Comparison of ENCODE assay signal across 23 cellular contexts in genomic region chr14:26707234-26707633, GRCh38.
A peak's percentile ranks its signal among the peaks of the same experiment; 100 is the strongest.
DNase-seq lines count a peak whose midpoint lies in the region; ATAC-seq, FAIRE-seq and TF ChIP-seq lines count a peak whose summit lies in the region.
"Had no signal": no experiment of that assay in that cellular context is flagged by ENCODE, and none has a peak within 500 bp of the region (broad histone marks: within the 10 kb centered on the region; RNA-seq: fewer than 3 reads in every experiment).

No MANE protein-coding gene starts in this region.

- H4K8ac ChIP-seq in mesendoderm (ENCODE audit: low read depth, low read length): no peak overlapping the region

- 58% methylated on average over 3 of the region's 3 CpGs for WGBS in right lobe of liver (ENCODE audit: insufficient coverage, low coverage, low lambda C conversion rate, missing lambda C conversion rate)
- WGBS in HepG2 (ENCODE audit: low lambda C conversion rate): 2% methylated on average over 3 of the region's 3 CpGs
- WGBS in mesendoderm (ENCODE audit: extremely low coverage, insufficient coverage, low lambda C conversion rate): no CpG with 5 or more reads among the region's 3 CpGs

- BruUV-seq in HepG2 (replicated peaks; lab: Mats Ljungman, UMichigan): no TSS peak

- no peaks in the 10 kb centered on the region for H3K9me3 ChIP-seq in right lobe of liver
- peaks cover 91% of the 10 kb centered on the region for H3K9me3 ChIP-seq in HepG2 (ENCODE audit: low read length)
- no peaks in the 10 kb centered on the region for H3K9me3 ChIP-seq in mucosa of descending colon
- H3K9me3 ChIP-seq: A549; BLaER1 treated with 17β-estradiol and CSF1 and Interleukin-3, amounts not matched to agents 10 nM and 100 nM; Caco-2 had no signal

- TF ChIP-seq POLR2A in right lobe of liver (IDR thresholded peaks at IDR 0.05) (no peak), HepG2 (IDR thresholded peaks at IDR 0.05; ENCODE audit: insufficient read depth in 1 of 2, low read depth in 2 of 2, low read length in 2 of 2) (no peak)

- TF ChIP-seq RAD21 in HepG2 (CRISPR knock-in tag; IDR thresholded peaks at IDR 0.05): no peak

- H3K27ac ChIP-seq in right lobe of liver (no peak overlapping the region), HepG2 (ENCODE audit: extremely low read length, insufficient read depth, low read length) (no peak overlapping the region), mesendoderm (ENCODE audit: low read depth, low read length) (no peak overlapping the region)
- H3K27ac ChIP-seq: 22Rv1; A549; BLaER1 treated with 17β-estradiol and CSF1 and Interleukin-3, amounts not matched to agents 10 nM and 100 nM; C4-2B had no signal

- no peak overlapping the region for H3K27ac Mint-ChIP-seq in endothelial cell (ENCODE audit: unreplicated experiment)
- H3K27ac Mint-ChIP-seq: B cell; CD4-positive, alpha-beta T cell; CD8-positive, alpha-beta T cell had no signal

- peaks cover 5% of the 10 kb centered on the region for H3K4me1 Mint-ChIP-seq in endothelial cell (ENCODE audit: unreplicated experiment)
- H3K4me1 Mint-ChIP-seq: B cell had no signal

- no peak overlapping the region for H2AK5ac ChIP-seq in mesendoderm (ENCODE audit: low read length)

- POLR2A ChIA-PET in HepG2 (lab: Yijun Ruan, JAX): no interaction called here

- no peak overlapping the region for H3K4me2 ChIP-seq in HepG2 (ENCODE audit: low read depth, low read length)
- no peak overlapping the region for H3K4me2 ChIP-seq in mesendoderm (ENCODE audit: low read length)
- H3K4me2 ChIP-seq: A549 had no signal

- no peaks in the 10 kb centered on the region for H4K20me1 ChIP-seq in HepG2 (ENCODE audit: insufficient read depth, low read length)
- H4K20me1 ChIP-seq: BLaER1 treated with 17β-estradiol and CSF1 and Interleukin-3, amounts not matched to agents 10 nM and 100 nM had no signal

- H3K79me2 ChIP-seq in HepG2 (ENCODE audit: insufficient read depth, low read length) (no peaks in the 10 kb centered on the region), mesendoderm (ENCODE audit: control insufficient read depth, insufficient read depth, low read length) (no peaks in the 10 kb centered on the region)

- CTCF ChIA-PET in HepG2 (lab: Yijun Ruan, JAX; ENCODE audit: low intra/inter-chr PET ratio, low total read pairs): no interaction called here

- no peak overlapping the region for H3K4me3 ChIP-seq in right lobe of liver
- H3K4me3 ChIP-seq in HepG2 (replicated peaks in 1 of 3; ENCODE audit: insufficient read depth in 1 of 3, low read depth in 2 of 3, low read length in 3 of 3): no peak overlapping the region
- no peak overlapping the region for H3K4me3 ChIP-seq in fibroblast of pulmonary artery (replicated peaks; ENCODE audit: low read depth, low read length)
- no peak overlapping the region for H3K4me3 ChIP-seq in mesendoderm (ENCODE audit: low read length)
- no peak overlapping the region for H3K4me3 ChIP-seq in mucosa of descending colon
- H3K4me3 ChIP-seq: A549; BLaER1 treated with 17β-estradiol and CSF1 and Interleukin-3, amounts not matched to agents 10 nM and 100 nM had no signal

- H3K4me3 Mint-ChIP-seq in endothelial cell (ENCODE audit: unreplicated experiment): no peak overlapping the region
- H3K4me3 Mint-ChIP-seq: B cell; CD4-positive, alpha-beta T cell; CD8-positive, alpha-beta T cell had no signal

- TF ChIP-seq CTCF in right lobe of liver (IDR thresholded peaks at IDR 0.05) (no peak), HepG2 (CRISPR knock-in tag; IDR thresholded peaks at IDR 0.05) (no peak), fibroblast of pulmonary artery (IDR thresholded peaks at IDR 0.05; ENCODE audit: low read length, missing control alignments) (no peak), endothelial cell (IDR thresholded peaks at IDR 0.05; ENCODE audit: unreplicated experiment) (no peak), mucosa of descending colon (IDR thresholded peaks at IDR 0.05) (no peak), GM20000 (IDR thresholded peaks at IDR 0.05; ENCODE audit: extremely low read depth, missing control alignments) (no peak)

- in situ Hi-C loops in HepG2 (cut with HindIII; ENCODE audit: extremely low pct_ligation_motif_present, low pct_unique_long_range_greater_than_20kb): no loop called here

- H3K4ac ChIP-seq in mesendoderm (ENCODE audit: low read depth, low read length): no peak overlapping the region

- H3K23ac ChIP-seq in mesendoderm (ENCODE audit: low read length): no peak overlapping the region

- no peak overlapping the region for H2AFZ ChIP-seq in HepG2 (ENCODE audit: low read length)

- ATAC-seq in right lobe of liver (peak in 3 of 4 donors; percentile 30 to 68 (median 36)), HepG2 (no peak), mucosa of descending colon (no peak)
- ATAC-seq: A549; CD8-positive, alpha-beta T cell had no signal

- no peak overlapping the region for H3K18ac ChIP-seq in mesendoderm (ENCODE audit: low read length)

- no peaks in the 10 kb centered on the region for H3K27me3 Mint-ChIP-seq in endothelial cell (ENCODE audit: unreplicated experiment)
- H3K27me3 Mint-ChIP-seq: B cell; CD4-positive, alpha-beta T cell had no signal

- no peaks in the 10 kb centered on the region for H3K36me3 ChIP-seq in right lobe of liver
- H3K36me3 ChIP-seq in HepG2 (replicated peaks in 1 of 2; ENCODE audit: control insufficient read depth in 1 of 2, insufficient read depth in 2 of 2, low read length in 2 of 2): no peaks in the 10 kb centered on the region
- H3K36me3 ChIP-seq in mesendoderm (ENCODE audit: control insufficient read depth, insufficient read depth, low read length): no peaks in the 10 kb centered on the region
- no peaks in the 10 kb centered on the region for H3K36me3 ChIP-seq in mucosa of descending colon (ENCODE audit: low read depth)
- H3K36me3 ChIP-seq: BLaER1 treated with 17β-estradiol and CSF1 and Interleukin-3, amounts not matched to agents 10 nM and 100 nM had no signal

- H3K9me3 Mint-ChIP-seq in endothelial cell (ENCODE audit: unreplicated experiment): no peaks in the 10 kb centered on the region

- TF ChIP-seq EP300 in HepG2 (IDR thresholded peaks at IDR 0.05; ENCODE audit: low read depth in 2 of 2, low read length in 2 of 2) (no peak), HepG2 (CRISPR knock-in tag; IDR thresholded peaks at IDR 0.05; ENCODE audit: borderline replicate concordance) (no peak)

- H3K36me3 Mint-ChIP-seq in endothelial cell (ENCODE audit: low read depth, unreplicated experiment): no peaks in the 10 kb centered on the region
- H3K36me3 Mint-ChIP-seq: CD8-positive, alpha-beta T cell had no signal

- H2BK15ac ChIP-seq in mesendoderm (replicated peaks; ENCODE audit: low read depth): no peak overlapping the region

- H2BK120ac ChIP-seq in mesendoderm (ENCODE audit: low read depth, low read length): no peak overlapping the region

- H2BK5ac ChIP-seq in mesendoderm (ENCODE audit: low read length): no peak overlapping the region

- DNase-seq in right lobe of liver (no peak), HepG2 (ENCODE audit: low spot score) (no peak), fibroblast of pulmonary artery (ENCODE audit: low read depth) (peak; percentile 87), mesendoderm (peak; percentile 21), endothelial cell (ENCODE audit: low spot score) (no peak), mucosa of descending colon (no peak), GM20000 (ENCODE audit: low spot score) (no peak)
- DNase-seq: AML-193; Caco-2; Calu3; CD4-positive, alpha-beta T cell; CD8-positive, alpha-beta T cell; DMS79 treated with DMSO at 0.1 percent for 48 hours; GF-D8 had no signal

- intact Hi-C loops in right lobe of liver (cut with DNase I): no loop called here
- intact Hi-C loops in HepG2 (cut with micrococcal nuclease; ENCODE audit: unreplicated experiment): no loop called here
- intact Hi-C loops in mucosa of descending colon (cut with DNase I, micrococcal nuclease): no loop called here

- no peaks in the 10 kb centered on the region for H3K4me1 ChIP-seq in right lobe of liver
- H3K4me1 ChIP-seq in HepG2 (ENCODE audit: insufficient read depth, low read length): no peaks in the 10 kb centered on the region
- H3K4me1 ChIP-seq in mesendoderm (ENCODE audit: control insufficient read depth, low read depth, low read length): no peaks in the 10 kb centered on the region
- no peaks in the 10 kb centered on the region for H3K4me1 ChIP-seq in mucosa of descending colon (ENCODE audit: low read depth)
- H3K4me1 ChIP-seq: Caco-2 had no signal

- H3K9ac ChIP-seq in HepG2 (ENCODE audit: insufficient read depth, low read depth, low read length) (no peak overlapping the region), mesendoderm (ENCODE audit: low read length) (no peak overlapping the region)
- H3K9ac ChIP-seq: BLaER1 treated with 17β-estradiol and CSF1 and Interleukin-3, amounts not matched to agents 10 nM and 100 nM had no signal

- H3K27me3 ChIP-seq in right lobe of liver (no peaks in the 10 kb centered on the region), HepG2 (ENCODE audit: control insufficient read depth in 1 of 2, insufficient read depth in 2 of 2, low read length in 2 of 2) (no peaks in the 10 kb centered on the region), mesendoderm (ENCODE audit: insufficient read depth, low read length, poor library complexity) (no peaks in the 10 kb centered on the region)

- FAIRE-seq in HepG2 (lab: Jason Lieb, UNC): no peak
- FAIRE-seq: D721Med, G401.6, GM12891, GM19239 had no signal

- H3K56ac ChIP-seq in mesendoderm (ENCODE audit: low read length): no peak overlapping the region

- no peak overlapping the region for H4K5ac ChIP-seq in mesendoderm (ENCODE audit: low read length)

- no peaks in the 10 kb centered on the region for H3K79me1 ChIP-seq in mesendoderm (ENCODE audit: low read length)

TF ChIP-seq in HepG2, 621 proteins besides CTCF, POLR2A, EP300 and RAD21 (continues in another document):
- no peak for TF ChIP-seq HES4 (CRISPR knock-in tag; IDR thresholded peaks at IDR 0.05; ENCODE audit: borderline replicate concordance)
- no peak for TF ChIP-seq IRF1 (CRISPR knock-in tag; IDR thresholded peaks at IDR 0.05; ENCODE audit: low read depth)
- TF ChIP-seq SP140L (CRISPR knock-in tag; IDR thresholded peaks at IDR 0.05; ENCODE audit: borderline replicate concordance): no peak
- TF ChIP-seq ZNF672 (CRISPR knock-in tag; IDR thresholded peaks at IDR 0.05): no peak
- TF ChIP-seq ZMYM2 (CRISPR knock-in tag; IDR thresholded peaks at IDR 0.05): no peak
- TF ChIP-seq FOSL2 (CRISPR knock-in tag; IDR thresholded peaks at IDR 0.05): no peak
- no peak for TF ChIP-seq BORCS8-MEF2B (CRISPR knock-in tag; IDR thresholded peaks at IDR 0.05)
- no peak for TF ChIP-seq ZFP90 (CRISPR knock-in tag; IDR thresholded peaks at IDR 0.05; ENCODE audit: borderline replicate concordance)

Comparison
In these comparisons a context has a peak if more than half of its experiments do, and no peak if none do; other contexts are left out.
1. ATAC-seq: peak in right lobe of liver (3 of 4); none in HepG2 (single experiment) and mucosa of descending colon (single experiment).
2. DNase-seq: peak in fibroblast of pulmonary artery (single experiment) and mesendoderm (single experiment); none in right lobe of liver (0 of 3), HepG2 (single experiment), endothelial cell (single experiment), mucosa of descending colon (0 of 3) and GM20000 (single experiment).